20 cellular contexts compared by ENCODE assay signal in genomic region chr3:112470791-112471190, GRCh38. TPM values are rescaled to one million over a fixed set of nuclear protein-coding genes. Genes with fewer than 3 reads are reported as not detected.
DNase-seq lines count a peak whose midpoint lies in the region; ATAC-seq and TF ChIP-seq lines count a peak whose summit lies in the region.
"Had no signal": no experiment of that assay in that cellular context is flagged by ENCODE, and none has a peak within 500 bp of the region (broad histone marks: within the 10 kb centered on the region; RNA-seq: fewer than 3 reads in every experiment).

No MANE protein-coding gene starts in this region.

- DNase-seq in ACHN (peak; percentile 62), EH (ENCODE audit: low read depth) (peak; percentile 17), activated B cell treated with CpG ODN at 0.5 μM for 24 hours (no peak), memory B cell (ENCODE audit: low spot score in 2 of 2) (no peak), amygdala (lab: John Stamatoyannopoulos, UW) (no peak), type B pancreatic cell (ENCODE audit: extremely low spot score, unreplicated experiment) (no peak), WTC11 (ENCODE audit: low spot score) (no peak), NCI-H1048 (lab: John Stamatoyannopoulos, UW) (no peak)
- DNase-seq: activated CD4-positive, CD25-positive, alpha-beta regulatory T cell; aorta; effector CD4-positive, alpha-beta T cell; NCI-H187; NCI-H510A treated with DMSO at 0.1 percent for 48 hours; PC-3; sigmoid colon had no signal

- no peak for TF ChIP-seq CTCF in activated B cell treated with CpG ODN at 0.5 μM for 24 hours (IDR thresholded peaks at IDR 0.05)
- TF ChIP-seq CTCF in type B pancreatic cell (conservative IDR thresholded peaks at IDR 0.05): no peak
- no peak for TF ChIP-seq CTCF in WTC11 (IDR thresholded peaks at IDR 0.05)

- peaks cover 91% of the 10 kb centered on the region for H3K4me1 Mint-ChIP-seq in activated B cell treated with CpG ODN at 0.5 μM for 24 hours
- peaks cover 57% of the 10 kb centered on the region for H3K4me1 Mint-ChIP-seq in memory B cell
- H3K4me1 Mint-ChIP-seq in type B pancreatic cell (ENCODE audit: unreplicated experiment): no peaks in the 10 kb centered on the region
- peaks cover 24% of the 10 kb centered on the region for H3K4me1 Mint-ChIP-seq in WTC11
- H3K4me1 Mint-ChIP-seq: neural progenitor cell had no signal

- CTCF ChIA-PET in activated B cell treated with CpG ODN at 0.5 μM for 24 hours (lab: Charles Lee) (no interaction called here), WTC11 (lab: Charles Lee) (no interaction called here)

- peak overlapping the region; percentile 98 for H3K27ac Mint-ChIP-seq in activated B cell treated with CpG ODN at 0.5 μM for 24 hours
- peak overlapping the region; percentile 77 for H3K27ac Mint-ChIP-seq in memory B cell
- no peak overlapping the region for H3K27ac Mint-ChIP-seq in type B pancreatic cell
- no peak overlapping the region; the same call in 1 of the 2 replicates for H3K27ac Mint-ChIP-seq in WTC11
- H3K27ac Mint-ChIP-seq: neural progenitor cell; stimulated activated naive CD8-positive, alpha-beta T cell treated with anti-CD3 and anti-CD28 coated beads, Interleukin-15, Interleukin-2, amounts not matched to agents 100 ng/mL and 50 ng/mL, for 24 hours had no signal

- H3K36me3 Mint-ChIP-seq in activated B cell treated with CpG ODN at 0.5 μM for 24 hours (ENCODE audit: low read depth) (peaks cover 88% of the 10 kb centered on the region), memory B cell (peaks cover 60% of the 10 kb centered on the region), type B pancreatic cell (no peaks in the 10 kb centered on the region), WTC11 (no peaks in the 10 kb centered on the region)
- H3K36me3 Mint-ChIP-seq: neural progenitor cell had no signal

- H3K4me3 Mint-ChIP-seq in activated B cell treated with CpG ODN at 0.5 μM for 24 hours (no peak overlapping the region), memory B cell (peak overlapping the region; percentile 6), type B pancreatic cell (no peak overlapping the region), WTC11 (no peak overlapping the region)
- H3K4me3 Mint-ChIP-seq: neural progenitor cell; stimulated activated naive CD8-positive, alpha-beta T cell treated with anti-CD3 and anti-CD28 coated beads, Interleukin-15, Interleukin-2, amounts not matched to agents 100 ng/mL and 50 ng/mL, for 24 hours had no signal

- in situ Hi-C loops in ACHN (cut with HindIII; ENCODE audit: low pct_ligation_motif_present, low pct_unique_long_range_greater_than_20kb, low sequenced_read_pairs): no loop called here

- ATAC-seq in activated B cell treated with CpG ODN at 0.5 μM for 24 hours (ENCODE audit: low read depth) (no peak), memory B cell (ENCODE audit: low read depth) (no peak), WTC11 (no peak)
- ATAC-seq: GM12878, PC-3, SK-N-SH treated with all-trans-retinoic acid at 6 μM for 48 hours had no signal

- H3K27me3 Mint-ChIP-seq in activated B cell treated with CpG ODN at 0.5 μM for 24 hours (no peaks in the 10 kb centered on the region), memory B cell (no peaks in the 10 kb centered on the region), type B pancreatic cell (no peaks in the 10 kb centered on the region), WTC11 (ENCODE audit: low read depth) (no peaks in the 10 kb centered on the region)
- H3K27me3 Mint-ChIP-seq: stimulated activated naive CD8-positive, alpha-beta T cell treated with anti-CD3 and anti-CD28 coated beads, Interleukin-15, Interleukin-2, amounts not matched to agents 100 ng/mL and 50 ng/mL, for 24 hours had no signal

- intact Hi-C loops in activated B cell treated with CpG ODN at 0.5 μM for 24 hours (cut with micrococcal nuclease): loop anchor here (5.0 kb wide), 1 partner anchor 1277 kb away; the partner anchor contains the start of genes ATP6V1A and NAA50

- POLR2A ChIA-PET in activated B cell treated with CpG ODN at 0.5 μM for 24 hours (lab: Charles Lee): interaction anchor here (0.6 to 1.7 kb wide), 2 partner anchors 28 to 138 kb away, joined by 3 to 8 read pairs; partner anchors contain the start of genes BTLA and CD200
- POLR2A ChIA-PET in WTC11 (lab: Charles Lee): no interaction called here

- no peaks in the 10 kb centered on the region for H3K9me3 Mint-ChIP-seq in activated B cell treated with CpG ODN at 0.5 μM for 24 hours
- no peaks in the 10 kb centered on the region for H3K9me3 Mint-ChIP-seq in memory B cell
- no peaks in the 10 kb centered on the region for H3K9me3 Mint-ChIP-seq in type B pancreatic cell
- H3K9me3 Mint-ChIP-seq in WTC11: 0 out of 2 replicates have a peak, but pooled peaks cover 3% of the 10 kb centered on the region
- H3K9me3 Mint-ChIP-seq: neural progenitor cell; stimulated activated naive CD8-positive, alpha-beta T cell treated with anti-CD3 and anti-CD28 coated beads, Interleukin-15, Interleukin-2, amounts not matched to agents 100 ng/mL and 50 ng/mL, for 24 hours had no signal

TF ChIP-seq in WTC11, 78 proteins besides CTCF, POLR2A, EP300 and RAD21 (continues in another document):
- TF ChIP-seq AR (CRISPR knock-in tag; IDR thresholded peaks at IDR 0.05): no peak
- TF ChIP-seq ZNF121 (CRISPR knock-in tag; IDR thresholded peaks at IDR 0.05): no peak
- no peak for TF ChIP-seq MYBL2 (CRISPR knock-in tag; IDR thresholded peaks at IDR 0.05)
- no peak for TF ChIP-seq E2F4 (CRISPR knock-in tag; IDR thresholded peaks at IDR 0.05; ENCODE audit: borderline replicate concordance, low read depth)
- no peak for TF ChIP-seq STAT6 (CRISPR knock-in tag; conservative IDR thresholded peaks at IDR 0.05; ENCODE audit: low read depth)
- no peak for TF ChIP-seq ZNF138 (CRISPR knock-in tag; conservative IDR thresholded peaks at IDR 0.05)
- TF ChIP-seq RELA (CRISPR knock-in tag; IDR thresholded peaks at IDR 0.05; ENCODE audit: borderline replicate concordance): no peak
- no peak for TF ChIP-seq ETV6 (CRISPR knock-in tag; IDR thresholded peaks at IDR 0.05)
- no peak for TF ChIP-seq MXD4 (CRISPR knock-in tag; IDR thresholded peaks at IDR 0.05; ENCODE audit: borderline replicate concordance)

RNA-seq across cellular contexts. Expression of gene BTLA, which starts 28.5 kb away (rescaled TPM):
- 49.8 and 53.2 TPM in 2 replicates for total RNA-seq in activated B cell treated with CpG ODN at 0.5 μM for 24 hours
- total RNA-seq in type B pancreatic cell (ENCODE audit: low replicate concordance): not detected in 2 replicates
- 0.14 to 0.37 TPM in 2 of 3 replicates, not detected in the other for total RNA-seq in WTC11 (2021)
- total RNA-seq: fibroblast of villous mesenchyme, PC-3, sigmoid colon had no signal

Comparison
In these comparisons a context has a peak if more than half of its experiments do, and no peak if none do; other contexts are left out.
1. DNase-seq: peak in ACHN (single experiment) and EH (single experiment); none in activated B cell treated with CpG ODN at 0.5 μM for 24 hours (single experiment), memory B cell (0 of 2), amygdala (0 of 56), type B pancreatic cell (single experiment), WTC11 (single experiment) and NCI-H1048 (single experiment).
2. H3K27ac Mint-ChIP-seq: peak in activated B cell treated with CpG ODN at 0.5 μM for 24 hours (single experiment) and memory B cell (single experiment); none in type B pancreatic cell (single experiment) and WTC11 (single experiment).
3. RNA of gene BTLA, which starts 28.5 kb away (total RNA-seq): 49.8 to 53.2 TPM in activated B cell treated with CpG ODN at 0.5 μM for 24 hours; not detected in type B pancreatic cell and 0.14 to 0.37 TPM in WTC11; every median in the first group is over 10 times any median in the second.